8 cellular contexts compared by ENCODE assay signal in genomic region chr19:12162513-12162881, GRCh38. TPM values are rescaled to one million over a fixed set of nuclear protein-coding genes. Genes with fewer than 3 reads are reported as not detected.
DNase-seq lines count a peak whose midpoint lies in the region; ATAC-seq, FAIRE-seq and TF ChIP-seq lines count a peak whose summit lies in the region.

No MANE protein-coding gene starts in this region.

- no peak for TF ChIP-seq POLR2A in spleen (IDR thresholded peaks at IDR 0.05)

- FAIRE-seq in RCC 7860 (lab: Jason Lieb, UNC), result no peak

- H3F3A ChIP-seq in GM23248 (ENCODE audit: insufficient read depth), result peaks cover 27% of the 10 kb centered on the region

- intact Hi-C loops in spleen (cut with DNase I; ENCODE audit: low total_unique reads), result no loop called here
- intact Hi-C loops in left colon (cut with DNase I, micrococcal nuclease), result no loop called here

- H3K27me3 ChIP-seq in GM23248 (replicated peaks; ENCODE audit: insufficient read depth) (no peaks in the 10 kb centered on the region), RWPE2 (ENCODE audit: insufficient read depth, poor library complexity, severe bottlenecking) (no peaks in the 10 kb centered on the region), spleen (replicated peaks in 1 of 7) (no peaks in the 10 kb centered on the region)

- H3K4me1 ChIP-seq in GM23248 (ENCODE audit: insufficient read depth) (peaks cover 22% of the 10 kb centered on the region), RWPE2 (ENCODE audit: insufficient read depth, poor library complexity, severe bottlenecking) (no peaks in the 10 kb centered on the region), spleen (peaks cover 34 to 55% (median 48%) of the 10 kb centered on the region in 6 donors)

- no peak overlapping the region for H3K27ac ChIP-seq in GM23248
- H3K27ac ChIP-seq in RWPE2 (ENCODE audit: poor library complexity, severe bottlenecking), result peak overlapping the region; percentile 78
- peak overlapping the region; percentile 93 to 98 (median 96) for H3K27ac ChIP-seq in spleen

- H3K9me3 ChIP-seq in GM23248 (ENCODE audit: low read depth), result no peaks in the 10 kb centered on the region
- no peaks in the 10 kb centered on the region for H3K9me3 ChIP-seq in RWPE2 (ENCODE audit: severe bottlenecking)
- no peaks in the 10 kb centered on the region for H3K9me3 ChIP-seq in spleen

- peak overlapping the region; percentile 97 for H2AFZ ChIP-seq in GM23248

- H4K20me1 ChIP-seq in GM23248 (ENCODE audit: insufficient read depth), result no peaks in the 10 kb centered on the region

- peak overlapping the region; percentile 99 for H3K9ac ChIP-seq in GM23248

- H3K36me3 ChIP-seq in GM23248 (ENCODE audit: low read depth), result no peaks in the 10 kb centered on the region
- H3K36me3 ChIP-seq in RWPE2 (ENCODE audit: low read depth), result peaks cover 13% of the 10 kb centered on the region
- peaks cover 0 to 19% (median 0%) of the 10 kb centered on the region in 6 donors for H3K36me3 ChIP-seq in spleen

- ATAC-seq in RWPE2 (ENCODE audit: low read depth) (peak; percentile 2; the same call in 1 of the 3 replicates), left colon (no peak)

- H3K4me2 ChIP-seq in GM23248 (ENCODE audit: unreplicated experiment), result peak overlapping the region; percentile 93

- whole genome bisulfite sequencing in GM23248 (ENCODE audit: low coverage in 1 of 2, low lambda C conversion rate in 2 of 2, missing lambda C conversion rate in 2 of 2), 2 experiments, result 16 to 19% methylated on average over 8 of the region's 8 CpGs
- WGBS in spleen, 5 donors, result 13 to 18% (median 15%) methylated on average over 8 of the region's 8 CpGs

- DNase-seq in GM23248 (no peak), RWPE2 (ENCODE audit: low spot score) (no peak), foreskin fibroblast (no peak), spleen (no peak), RCC 7860 (ENCODE audit: low spot score) (no peak), NCI-H510A (lab: John Stamatoyannopoulos, UW) (no peak), left colon (no peak)
- no peak for DNase-seq in stimulated activated naive CD4-positive, alpha-beta T cell treated with Interleukin-2 at 50 U/mL for 16 hours (lab: John Stamatoyannopoulos, UW)

- in situ Hi-C loops in GM23248 (cut with MboI), result no loop called here

- no peaks in the 10 kb centered on the region for H3K9me2 ChIP-seq in GM23248 (ENCODE audit: insufficient read depth)

- peaks cover 42% of the 10 kb centered on the region for H3K79me2 ChIP-seq in GM23248 (ENCODE audit: insufficient read depth)

- H3K4me3 ChIP-seq in GM23248, result peak overlapping the region; percentile 94
- peak overlapping the region; percentile 85 for H3K4me3 ChIP-seq in RWPE2 (ENCODE audit: severe bottlenecking)
- peak overlapping the region; percentile 94 to 97 for H3K4me3 ChIP-seq in foreskin fibroblast (ENCODE audit: low read depth in 1 of 2, low read length in 2 of 2)
- H3K4me3 ChIP-seq in spleen, result peak overlapping the region; percentile 79 to 95 (median 82)

- TF ChIP-seq CTCF in RWPE2 (IDR thresholded peaks at IDR 0.05; ENCODE audit: poor library complexity, severe bottlenecking), result no peak
- no peak for TF ChIP-seq CTCF in foreskin fibroblast (IDR thresholded peaks at IDR 0.05; ENCODE audit: low read depth, low read length)
- no peak for TF ChIP-seq CTCF in spleen (IDR thresholded peaks at IDR 0.05 in 8 of 11, conservative IDR thresholded peaks at IDR 0.05 in 3 of 11)

RNA-seq across cellular contexts. Expression of gene ZNF136, which starts 0.4 kb away (rescaled TPM):
- total RNA-seq in GM23248 (2014; rRNA removed; shearing (Covaris generic)), result 3.0 and 5.1 TPM in 2 replicates
- 4.6 and 4.8 TPM in 2 replicates for polyA plus RNA-seq in GM23248 (2016; fragmentation: Nextera tagmentation; extraction: Ambion mirVana)
- total RNA-seq in spleen, result 10 to 100 TPM; 16.3 to 20.1 (median 17.8) TPM
- polyA plus RNA-seq in spleen, result 1 to 10 TPM; 5.5 to 7.4 (median 5.6) TPM
- 1 to 10 TPM; 5.6 to 6.1 TPM for total RNA-seq in left colon

RNA-seq across cellular contexts. Expression of gene ZNF625, which starts 6.0 kb away (rescaled TPM):
- 3.2 and 7.2 TPM in 2 replicates for total RNA-seq in GM23248 (2014; rRNA removed; shearing (Covaris generic))
- polyA plus RNA-seq in GM23248 (2016; fragmentation: Nextera tagmentation; extraction: Ambion mirVana), result 1.5 and 2.4 TPM in 2 replicates
- total RNA-seq in spleen, result 1 to 10 TPM; 4.0 to 7.9 (median 5.6) TPM
- 1 to 10 TPM; 1.2 to 3.6 (median 2.0) TPM for polyA plus RNA-seq in spleen
- 1 to 10 TPM; 2.8 to 3.0 TPM for total RNA-seq in left colon

RNA-seq across cellular contexts. Expression of gene ZNF20, which starts 22.3 kb away (rescaled TPM):
- 5.5 and 5.9 TPM in 2 replicates for total RNA-seq in GM23248 (2014; rRNA removed; shearing (Covaris generic))
- polyA plus RNA-seq in GM23248 (2016; fragmentation: Nextera tagmentation; extraction: Ambion mirVana) (1.3 and 2.1 TPM in 2 replicates), spleen (1 to 10 TPM; 2.0 to 2.8 (median 2.7) TPM)
- total RNA-seq in spleen (1 to 10 TPM; 3.1 to 5.5 (median 4.1) TPM), left colon (1 to 10 TPM; 3.8 to 6.2 TPM)
